ENCODE assay signal across 1 cellular context in genomic region chr19:2273356-2274184, GRCh38.
TF ChIP-seq lines count a peak whose summit lies in the region.

No MANE protein-coding gene starts in this region.

TF ChIP-seq in K562, 482 proteins besides CTCF, POLR2A, EP300 and RAD21 (continued from another document and continues in another):
- TF ChIP-seq E2F8 (IDR thresholded peaks at IDR 0.05; ENCODE audit: low read depth, partially characterized antibody) (peak; percentile 93), ZNF740 (CRISPR knock-in tag; IDR thresholded peaks at IDR 0.05) (no peak), ZNF740 (tag; IDR thresholded peaks at IDR 0.05) (no peak), PTBP1 (IDR thresholded peaks at IDR 0.05; ENCODE audit: low read depth, low read length) (peak; percentile 43; the same call in 1 of the 2 replicates), ZBTB12 (CRISPR knock-in tag; IDR thresholded peaks at IDR 0.05) (no peak; the same call in 1 of the 2 replicates), BMI1 (IDR thresholded peaks at IDR 0.05; ENCODE audit: low read length) (no peak), POLR2H (tag; IDR thresholded peaks at IDR 0.05; ENCODE audit: low read depth) (peak; percentile 66; the same call in 1 of the 2 replicates), YY1 (IDR thresholded peaks at IDR 0.05; ENCODE audit: borderline replicate concordance in 1 of 3, control insufficient read depth in 1 of 3, extremely low read depth in 1 of 3, insufficient read depth in 3 of 3, insufficient read length in 1 of 3, insufficient replicate concordance in 2 of 3, low read depth in 1 of 3, low read length in 2 of 3) (peak in 2 of 3 experiments; percentile 46 to 60), SMARCE1 (IDR thresholded peaks at IDR 0.05) (no peak), SMAD1 (IDR thresholded peaks at IDR 0.05; ENCODE audit: low read depth, low read length, partially characterized antibody) (no peak), RAD51 (IDR thresholded peaks at IDR 0.05; ENCODE audit: borderline replicate concordance, low read depth) (no peak), ZNF133 (CRISPR knock-in tag; IDR thresholded peaks at IDR 0.05) (no peak), MEIS2 (IDR thresholded peaks at IDR 0.05; ENCODE audit: partially characterized antibody) (peak; percentile 9), UBTF (IDR thresholded peaks at IDR 0.05; ENCODE audit: borderline replicate concordance in 1 of 2, low read depth in 2 of 2, low read length in 2 of 2) (peak in 1 of 2 experiments; percentile 36; a peak in 1 of 4 replicates), ZBTB8A (IDR thresholded peaks at IDR 0.05; ENCODE audit: partially characterized antibody) (no peak), BCL6 (CRISPR knock-in tag; IDR thresholded peaks at IDR 0.05) (no peak), CHCHD3 (CRISPR knock-in tag; IDR thresholded peaks at IDR 0.05) (no peak), THRB (CRISPR knock-in tag; conservative IDR thresholded peaks at IDR 0.05) (no peak; the same call in 1 of the 2 replicates), NFE2 (IDR thresholded peaks at IDR 0.05; ENCODE audit: low read depth) (no peak), PHTF2 (CRISPR knock-in tag; IDR thresholded peaks at IDR 0.05) (peak; percentile 76; the same call in 1 of the 2 replicates), VEZF1 (CRISPR knock-in tag; IDR thresholded peaks at IDR 0.05) (peak; percentile 59), ZBTB26 (CRISPR knock-in tag; IDR thresholded peaks at IDR 0.05) (peak; percentile 19; the same call in 1 of the 2 replicates), ZNF316 (IDR thresholded peaks at IDR 0.05) (no peak), MAFK (IDR thresholded peaks at IDR 0.05; ENCODE audit: low read length) (0 out of 2 replicates have a peak, but pooled peaks have one; percentile 3), ATF4 (CRISPR knock-in tag; IDR thresholded peaks at IDR 0.05) (peak; percentile 12; the same call in 1 of the 2 replicates), FOXO4 (CRISPR knock-in tag; IDR thresholded peaks at IDR 0.05) (no peak; the same call in 1 of the 2 replicates), ZNF143 (CRISPR knock-in tag; IDR thresholded peaks at IDR 0.05) (no peak; the same call in 1 of the 2 replicates), ZNF75A (CRISPR knock-in tag; IDR thresholded peaks at IDR 0.05) (no peak), CBFB (CRISPR knock-in tag; IDR thresholded peaks at IDR 0.05) (no peak), CBX5 (IDR thresholded peaks at IDR 0.05; ENCODE audit: borderline replicate concordance, low read depth) (no peak), CHD1 (IDR thresholded peaks at IDR 0.05; ENCODE audit: low read length) (no peak), HDAC1 (IDR thresholded peaks at IDR 0.05) (peak in 1 of 2 experiments; percentile 67; a peak in 1 of 4 replicates), ZNF77 (CRISPR knock-in tag; IDR thresholded peaks at IDR 0.05) (no peak), RHOXF2B (CRISPR knock-in tag; conservative IDR thresholded peaks at IDR 0.05) (0 out of 2 replicates have a peak, but pooled peaks have one; percentile 79), ZNF586 (CRISPR knock-in tag; conservative IDR thresholded peaks at IDR 0.05) (no peak), FOSL1 (tag; conservative IDR thresholded peaks at IDR 0.05) (peak; percentile 30; the same call in 1 of the 2 replicates), BRD4 (IDR thresholded peaks at IDR 0.05) (no peak), FOXM1 (IDR thresholded peaks at IDR 0.05; ENCODE audit: low read depth) (no peak), FOXM1 (CRISPR knock-in tag; IDR thresholded peaks at IDR 0.05; ENCODE audit: low read depth) (no peak), ZNF830 (CRISPR knock-in tag; IDR thresholded peaks at IDR 0.05) (0 out of 2 replicates have a peak, but pooled peaks have one; percentile 36), NR2C2 (CRISPR knock-in tag; IDR thresholded peaks at IDR 0.05) (peak; percentile 99), NR2C2 (tag; IDR thresholded peaks at IDR 0.05) (peak; percentile 99), ZBTB9 (CRISPR knock-in tag; IDR thresholded peaks at IDR 0.05) (peak; percentile 92), RBFOX2 (IDR thresholded peaks at IDR 0.05; ENCODE audit: low read depth, low read length) (peak; percentile 84), NCOR1 (IDR thresholded peaks at IDR 0.05) (peak; percentile 62), SIRT6 (IDR thresholded peaks at IDR 0.05; ENCODE audit: low read depth, low read length) (no peak), SUPT5H (IDR thresholded peaks at IDR 0.05) (peak; percentile 72), ZSCAN29 (IDR thresholded peaks at IDR 0.05) (no peak)
